In the genomic region with DNA sequence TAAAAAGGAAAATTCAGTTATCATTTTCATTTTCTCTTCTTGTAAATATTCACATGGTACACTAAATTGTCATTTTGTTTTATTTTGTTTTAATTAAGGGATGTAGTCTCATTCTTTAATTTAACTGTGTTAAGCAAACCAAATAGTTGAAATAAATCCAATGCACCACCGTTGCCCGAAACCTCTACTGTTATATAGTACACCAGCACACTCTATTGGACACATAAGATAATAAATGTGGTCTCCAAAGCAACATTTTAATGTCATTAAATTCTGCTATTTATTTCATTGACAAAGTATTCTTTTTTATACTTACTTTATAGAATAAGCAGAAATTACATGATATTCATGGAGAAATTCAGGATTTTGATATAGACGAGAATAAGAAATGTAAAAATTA, we compare ENCODE assay signal across 9 cellular contexts.
A peak's percentile ranks its signal among the peaks of the same experiment; 100 is the strongest.
DNase-seq lines count a peak whose midpoint lies in the region; ATAC-seq and TF ChIP-seq lines count a peak whose summit lies in the region.
"Had no signal": no experiment of that assay in that cellular context is flagged by ENCODE, and none has a peak within 500 bp of the region (broad histone marks: within the 10 kb centered on the region; RNA-seq: fewer than 3 reads in every experiment).

No MANE protein-coding gene starts in this region.

- no peak overlapping the region for H3K9ac ChIP-seq in parathyroid adenoma

- no peaks in the 10 kb centered on the region for H3K79me2 ChIP-seq in parathyroid adenoma

- DNase-seq in DMS153 treated with DMSO at 0.1 percent for 48 hours (lab: John Stamatoyannopoulos, UW; ENCODE audit: unreplicated experiment) (peak; percentile 24), DMS153 (lab: John Stamatoyannopoulos, UW) (no peak), LHCN-M2 (ENCODE audit: low read depth) (peak; percentile 20), cardiac fibroblast (ENCODE audit: low read depth in 2 of 2) (peak; percentile 31 to 43), mucosa of descending colon (no peak), cortex of kidney (lab: John Stamatoyannopoulos, UW) (no peak)
- DNase-seq: NCI-H510A had no signal

- H3K36me3 ChIP-seq in parathyroid adenoma (ENCODE audit: control insufficient read depth, insufficient read depth, low read length): no peaks in the 10 kb centered on the region
- no peaks in the 10 kb centered on the region for H3K36me3 ChIP-seq in mucosa of descending colon (ENCODE audit: low read depth)

- H3K27me3 ChIP-seq in parathyroid adenoma (ENCODE audit: control insufficient read depth, insufficient read depth, low read length): no peaks in the 10 kb centered on the region

- H3K9me3 ChIP-seq in parathyroid adenoma (ENCODE audit: control insufficient read depth, low read length): no peaks in the 10 kb centered on the region
- H3K9me3 ChIP-seq in mucosa of descending colon: no peaks in the 10 kb centered on the region

- no peak overlapping the region for H3K4me2 ChIP-seq in parathyroid adenoma (ENCODE audit: low read length)

- no peak overlapping the region for H3K4me3 ChIP-seq in cardiac fibroblast (replicated peaks in 1 of 2; ENCODE audit: low read depth in 2 of 2, low read length in 2 of 2)
- no peak overlapping the region for H3K4me3 ChIP-seq in parathyroid adenoma (ENCODE audit: low read depth, low read length)
- no peak overlapping the region for H3K4me3 ChIP-seq in mucosa of descending colon

- H3K4me1 ChIP-seq in parathyroid adenoma (no peaks in the 10 kb centered on the region), mucosa of descending colon (ENCODE audit: low read depth) (no peaks in the 10 kb centered on the region)

- H3K27ac ChIP-seq in parathyroid adenoma: no peak overlapping the region

- ATAC-seq in mucosa of descending colon: no peak
- no peak for ATAC-seq in GM21529 (IDR thresholded peaks at IDR 0.05; ENCODE audit: unreplicated experiment)

- H2AFZ ChIP-seq in parathyroid adenoma: no peak overlapping the region

- TF ChIP-seq CTCF in cardiac fibroblast (IDR thresholded peaks at IDR 0.05; ENCODE audit: low read depth, low read length) (peak; percentile 22), parathyroid adenoma (IDR thresholded peaks at IDR 0.05) (peak; percentile 5), mucosa of descending colon (IDR thresholded peaks at IDR 0.05) (no peak)

- intact Hi-C loops in mucosa of descending colon (cut with DNase I, micrococcal nuclease): no loop called here

Comparison
In these comparisons a context has a peak if more than half of its experiments do, and no peak if none do; other contexts are left out.
1. DNase-seq: peak in DMS153 treated with DMSO at 0.1 percent for 48 hours (single experiment), LHCN-M2 (single experiment) and cardiac fibroblast (2 of 2); none in DMS153 (single experiment), mucosa of descending colon (0 of 3) and cortex of kidney (single experiment).